In the genomic region with DNA sequence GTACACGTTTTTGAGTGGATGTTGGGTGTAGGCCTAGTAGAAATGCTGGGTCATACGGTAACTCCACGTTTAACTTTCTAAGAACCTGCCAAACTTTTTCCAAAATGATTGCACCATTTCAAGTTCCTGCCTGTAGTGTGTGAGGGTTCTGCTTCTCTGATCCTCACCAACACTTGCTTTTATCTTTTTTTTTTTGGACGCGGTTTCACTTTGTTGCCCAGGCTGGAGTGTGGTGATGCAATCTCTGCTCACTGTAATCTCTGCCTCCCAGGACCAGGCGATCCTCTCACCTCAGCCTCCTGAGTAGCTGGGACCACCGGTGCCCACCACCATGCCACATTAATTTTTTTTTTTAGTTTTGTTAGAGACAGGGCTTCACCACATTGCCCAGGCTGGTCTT, we compare ENCODE assay signal across 1 cellular context.
TF ChIP-seq lines count a peak whose summit lies in the region.

No MANE protein-coding gene starts in this region.

TF ChIP-seq in GM23338, 12 proteins besides CTCF, POLR2A, EP300 and RAD21 (continued from another document):
- TF ChIP-seq, protein P1, sequence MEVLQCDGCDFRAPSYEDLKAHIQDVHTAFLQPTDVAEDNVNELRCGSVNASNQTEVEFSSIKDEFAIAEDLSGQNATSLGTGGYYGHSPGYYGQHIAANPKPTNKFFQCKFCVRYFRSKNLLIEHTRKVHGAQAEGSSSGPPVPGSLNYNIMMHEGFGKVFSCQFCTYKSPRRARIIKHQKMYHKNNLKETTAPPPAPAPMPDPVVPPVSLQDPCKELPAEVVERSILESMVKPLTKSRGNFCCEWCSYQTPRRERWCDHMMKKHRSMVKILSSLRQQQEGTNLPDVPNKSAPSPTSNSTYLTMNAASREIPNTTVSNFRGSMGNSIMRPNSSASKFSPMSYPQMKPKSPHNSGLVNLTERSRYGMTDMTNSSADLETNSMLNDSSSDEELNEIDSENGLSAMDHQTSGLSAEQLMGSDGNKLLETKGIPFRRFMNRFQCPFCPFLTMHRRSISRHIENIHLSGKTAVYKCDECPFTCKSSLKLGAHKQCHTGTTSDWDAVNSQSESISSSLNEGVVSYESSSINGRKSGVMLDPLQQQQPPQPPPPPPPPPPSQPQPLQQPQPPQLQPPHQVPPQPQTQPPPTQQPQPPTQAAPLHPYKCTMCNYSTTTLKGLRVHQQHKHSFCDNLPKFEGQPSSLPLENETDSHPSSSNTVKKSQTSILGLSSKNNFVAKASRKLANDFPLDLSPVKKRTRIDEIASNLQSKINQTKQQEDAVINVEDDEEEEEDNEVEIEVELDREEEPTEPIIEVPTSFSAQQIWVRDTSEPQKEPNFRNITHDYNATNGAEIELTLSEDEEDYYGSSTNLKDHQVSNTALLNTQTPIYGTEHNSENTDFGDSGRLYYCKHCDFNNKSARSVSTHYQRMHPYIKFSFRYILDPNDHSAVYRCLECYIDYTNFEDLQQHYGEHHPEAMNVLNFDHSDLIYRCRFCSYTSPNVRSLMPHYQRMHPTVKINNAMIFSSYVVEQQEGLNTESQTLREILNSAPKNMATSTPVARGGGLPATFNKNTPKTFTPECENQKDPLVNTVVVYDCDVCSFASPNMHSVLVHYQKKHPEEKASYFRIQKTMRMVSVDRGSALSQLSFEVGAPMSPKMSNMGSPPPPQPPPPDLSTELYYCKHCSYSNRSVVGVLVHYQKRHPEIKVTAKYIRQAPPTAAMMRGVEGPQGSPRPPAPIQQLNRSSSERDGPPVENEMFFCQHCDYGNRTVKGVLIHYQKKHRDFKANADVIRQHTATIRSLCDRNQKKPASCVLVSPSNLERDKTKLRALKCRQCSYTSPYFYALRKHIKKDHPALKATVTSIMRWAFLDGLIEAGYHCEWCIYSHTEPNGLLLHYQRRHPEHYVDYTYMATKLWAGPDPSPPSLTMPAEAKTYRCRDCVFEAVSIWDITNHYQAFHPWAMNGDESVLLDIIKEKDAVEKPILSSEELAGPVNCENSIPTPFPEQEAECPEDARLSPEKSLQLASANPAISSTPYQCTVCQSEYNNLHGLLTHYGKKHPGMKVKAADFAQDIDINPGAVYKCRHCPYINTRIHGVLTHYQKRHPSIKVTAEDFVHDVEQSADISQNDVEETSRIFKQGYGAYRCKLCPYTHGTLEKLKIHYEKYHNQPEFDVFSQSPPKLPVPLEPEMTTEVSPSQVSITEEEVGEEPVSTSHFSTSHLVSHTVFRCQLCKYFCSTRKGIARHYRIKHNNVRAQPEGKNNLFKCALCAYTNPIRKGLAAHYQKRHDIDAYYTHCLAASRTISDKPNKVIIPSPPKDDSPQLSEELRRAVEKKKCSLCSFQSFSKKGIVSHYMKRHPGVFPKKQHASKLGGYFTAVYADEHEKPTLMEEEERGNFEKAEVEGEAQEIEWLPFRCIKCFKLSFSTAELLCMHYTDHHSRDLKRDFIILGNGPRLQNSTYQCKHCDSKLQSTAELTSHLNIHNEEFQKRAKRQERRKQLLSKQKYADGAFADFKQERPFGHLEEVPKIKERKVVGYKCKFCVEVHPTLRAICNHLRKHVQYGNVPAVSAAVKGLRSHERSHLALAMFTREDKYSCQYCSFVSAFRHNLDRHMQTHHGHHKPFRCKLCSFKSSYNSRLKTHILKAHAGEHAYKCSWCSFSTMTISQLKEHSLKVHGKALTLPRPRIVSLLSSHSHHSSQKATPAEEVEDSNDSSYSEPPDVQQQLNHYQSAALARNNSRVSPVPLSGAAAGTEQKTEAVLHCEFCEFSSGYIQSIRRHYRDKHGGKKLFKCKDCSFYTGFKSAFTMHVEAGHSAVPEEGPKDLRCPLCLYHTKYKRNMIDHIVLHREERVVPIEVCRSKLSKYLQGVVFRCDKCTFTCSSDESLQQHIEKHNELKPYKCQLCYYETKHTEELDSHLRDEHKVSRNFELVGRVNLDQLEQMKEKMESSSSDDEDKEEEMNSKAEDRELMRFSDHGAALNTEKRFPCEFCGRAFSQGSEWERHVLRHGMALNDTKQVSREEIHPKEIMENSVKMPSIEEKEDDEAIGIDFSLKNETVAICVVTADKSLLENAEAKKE (CRISPR knock-in tag; IDR thresholded peaks at IDR 0.05), result no peak
- TF ChIP-seq, protein P2, sequence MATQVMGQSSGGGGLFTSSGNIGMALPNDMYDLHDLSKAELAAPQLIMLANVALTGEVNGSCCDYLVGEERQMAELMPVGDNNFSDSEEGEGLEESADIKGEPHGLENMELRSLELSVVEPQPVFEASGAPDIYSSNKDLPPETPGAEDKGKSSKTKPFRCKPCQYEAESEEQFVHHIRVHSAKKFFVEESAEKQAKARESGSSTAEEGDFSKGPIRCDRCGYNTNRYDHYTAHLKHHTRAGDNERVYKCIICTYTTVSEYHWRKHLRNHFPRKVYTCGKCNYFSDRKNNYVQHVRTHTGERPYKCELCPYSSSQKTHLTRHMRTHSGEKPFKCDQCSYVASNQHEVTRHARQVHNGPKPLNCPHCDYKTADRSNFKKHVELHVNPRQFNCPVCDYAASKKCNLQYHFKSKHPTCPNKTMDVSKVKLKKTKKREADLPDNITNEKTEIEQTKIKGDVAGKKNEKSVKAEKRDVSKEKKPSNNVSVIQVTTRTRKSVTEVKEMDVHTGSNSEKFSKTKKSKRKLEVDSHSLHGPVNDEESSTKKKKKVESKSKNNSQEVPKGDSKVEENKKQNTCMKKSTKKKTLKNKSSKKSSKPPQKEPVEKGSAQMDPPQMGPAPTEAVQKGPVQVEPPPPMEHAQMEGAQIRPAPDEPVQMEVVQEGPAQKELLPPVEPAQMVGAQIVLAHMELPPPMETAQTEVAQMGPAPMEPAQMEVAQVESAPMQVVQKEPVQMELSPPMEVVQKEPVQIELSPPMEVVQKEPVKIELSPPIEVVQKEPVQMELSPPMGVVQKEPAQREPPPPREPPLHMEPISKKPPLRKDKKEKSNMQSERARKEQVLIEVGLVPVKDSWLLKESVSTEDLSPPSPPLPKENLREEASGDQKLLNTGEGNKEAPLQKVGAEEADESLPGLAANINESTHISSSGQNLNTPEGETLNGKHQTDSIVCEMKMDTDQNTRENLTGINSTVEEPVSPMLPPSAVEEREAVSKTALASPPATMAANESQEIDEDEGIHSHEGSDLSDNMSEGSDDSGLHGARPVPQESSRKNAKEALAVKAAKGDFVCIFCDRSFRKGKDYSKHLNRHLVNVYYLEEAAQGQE (IDR thresholded peaks at IDR 0.05; ENCODE audit: unreplicated experiment), result no peak
- no peak for TF ChIP-seq CREB1 (CRISPR knock-in tag; IDR thresholded peaks at IDR 0.05; ENCODE audit: low read depth)
- no peak for TF ChIP-seq STAT1 (IDR thresholded peaks at IDR 0.05; ENCODE audit: unreplicated experiment)
